In the genomic region with DNA sequence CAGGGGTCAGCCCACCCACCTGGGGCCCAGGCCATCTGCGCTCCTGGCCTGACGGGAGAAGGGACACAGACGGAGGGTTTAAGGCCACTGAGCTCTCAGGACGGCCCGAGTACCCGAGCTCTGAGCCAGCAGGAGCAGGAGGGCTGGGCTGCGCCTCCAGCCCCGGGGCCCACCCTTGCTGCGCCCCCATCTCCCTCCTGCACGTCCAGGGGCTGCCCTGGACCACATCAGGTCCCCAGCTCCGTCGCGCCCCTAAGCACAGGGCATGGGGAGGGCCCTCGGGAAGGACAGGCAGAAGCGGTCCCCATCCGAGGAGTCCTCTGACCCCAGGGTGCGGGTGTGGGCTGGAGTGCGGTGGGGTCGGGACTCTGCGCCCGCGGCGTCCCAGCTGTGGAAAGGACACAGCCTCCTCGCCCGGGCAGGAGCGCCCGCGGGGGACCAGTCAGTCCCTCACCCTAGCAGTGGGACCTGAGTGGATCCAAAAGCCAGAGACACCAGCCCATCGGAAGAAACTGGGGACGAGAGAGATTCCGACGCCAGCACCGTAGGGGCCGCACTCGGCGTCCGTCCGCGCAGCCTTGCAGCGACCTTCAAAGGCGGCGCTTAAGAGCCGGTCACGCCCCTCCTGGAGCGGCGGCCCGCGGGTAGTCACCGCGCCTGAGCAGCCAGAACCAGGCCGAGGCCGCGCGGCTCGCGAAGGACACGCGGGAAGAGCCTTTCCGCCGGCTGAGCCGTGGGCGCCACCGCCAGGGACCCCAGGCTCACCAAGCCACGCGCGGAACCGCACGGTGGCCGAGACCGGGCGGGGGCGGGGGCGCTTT, we compare ENCODE assay signal across 8 cellular contexts. TPM values are rescaled to one million over a fixed set of nuclear protein-coding genes. Genes with fewer than 3 reads are reported as not detected.
A peak's percentile ranks its signal among the peaks of the same experiment; 100 is the strongest.
DNase-seq lines count a peak whose midpoint lies in the region; ATAC-seq and TF ChIP-seq lines count a peak whose summit lies in the region.

No MANE protein-coding gene starts in this region.

- no peak for TF ChIP-seq POLR2A in lower leg skin (IDR thresholded peaks at IDR 0.05)

- TF ChIP-seq CTCF in PC-3 (conservative IDR thresholded peaks at IDR 0.05; ENCODE audit: low read depth, low read length) = no peak
- TF ChIP-seq CTCF in lower leg skin (IDR thresholded peaks at IDR 0.05) = no peak

- no peaks in the 10 kb centered on the region for H3K79me2 ChIP-seq in PC-3 (ENCODE audit: low read length)

- DNase-seq in GM04504 (ENCODE audit: low read depth) = peak; percentile 11
- peak; percentile 11 for DNase-seq in PC-3
- peak; percentile 70 for DNase-seq in dermis blood vessel endothelial cell
- DNase-seq in lower leg skin (ENCODE audit: low spot score in 2 of 2) = peak; percentile 26 to 86
- peak in 2 of 3 experiments; percentile 12 to 46 for DNase-seq in stimulated activated CD4-positive, alpha-beta T cell treated with anti-CD3 and anti-CD28 coated beads, TNF-alpha, amount 100 ng/mL, for 24 hours (ENCODE audit: low read depth in 3 of 3)
- DNase-seq in HCEC 1CT = no peak

- no peaks in the 10 kb centered on the region for H3K27me3 ChIP-seq in PC-3 (ENCODE audit: low read length)

- CTCF ChIA-PET in PC-3 (lab: Charles Lee) = no interaction called here

- intact Hi-C loops in PC-3 (cut with micrococcal nuclease) (no loop called here), lower leg skin (cut with DNase I; ENCODE audit: low total_unique reads) (no loop called here)

- WGBS in lower leg skin, 2 donors = 22 to 31% methylated on average over 48 to 57 of the region's 73 CpGs

- BruUV-seq in PC-3 (replicated peaks; lab: Mats Ljungman, UMichigan) = no TSS peak

- H3K9ac ChIP-seq in PC-3 (ENCODE audit: low read length) = no peak overlapping the region

- POLR2A ChIA-PET in PC-3 (lab: Charles Lee; ENCODE audit: unreplicated experiment) = no interaction called here

- H3K4me3 ChIP-seq in PC-3 (ENCODE audit: low read length) (no peak overlapping the region), lower leg skin (ENCODE audit: low read depth, poor library complexity, severe bottlenecking) (no peak overlapping the region)

- H4K20me1 ChIP-seq in PC-3 (ENCODE audit: low read length) = no peaks in the 10 kb centered on the region

- H3K9me3 ChIP-seq in PC-3 (ENCODE audit: low read length) = no peaks in the 10 kb centered on the region

- 0 out of 2 replicates have a peak, but pooled peaks cover 2% of the 10 kb centered on the region for H3K4me1 ChIP-seq in PC-3 (ENCODE audit: insufficient read depth, low read length)

- no peak overlapping the region for H3K27ac ChIP-seq in PC-3 (ENCODE audit: low read length)

- no peaks in the 10 kb centered on the region for H3F3A ChIP-seq in PC-3 (ENCODE audit: low read length, unreplicated experiment)

- peak overlapping the region; percentile 48; the same call in 1 of the 2 replicates for H2AFZ ChIP-seq in PC-3 (ENCODE audit: low read length)

- peak overlapping the region; percentile 42; the same call in 1 of the 2 replicates for H3K4me2 ChIP-seq in PC-3 (ENCODE audit: low read length)

- no peaks in the 10 kb centered on the region for H3K36me3 ChIP-seq in PC-3 (ENCODE audit: low read depth, low read length)

- no peaks in the 10 kb centered on the region for H3K9me2 ChIP-seq in PC-3 (replicated peaks; ENCODE audit: low read length)

- ATAC-seq in PC-3 (peak; percentile 44), HG02610 (IDR thresholded peaks at IDR 0.05; ENCODE audit: unreplicated experiment) (no peak), GM18870 (IDR thresholded peaks at IDR 0.05; ENCODE audit: unreplicated experiment) (no peak)

RNA-seq across cellular contexts. Expression of a gene that starts 15.9 kb away (rescaled TPM):
- total RNA-seq in PC-3 (2014; rRNA removed) = 0.69 and 1.2 TPM in 2 replicates
- 0.09 and 0.17 TPM in 2 replicates for total RNA-seq in dermis blood vessel endothelial cell
- 1 to 10 TPM in 2 of 4 donors, under 1 TPM in 2; 0.04 to 2.6 (median 1.1) TPM for total RNA-seq in lower leg skin
